In the genomic region with DNA sequence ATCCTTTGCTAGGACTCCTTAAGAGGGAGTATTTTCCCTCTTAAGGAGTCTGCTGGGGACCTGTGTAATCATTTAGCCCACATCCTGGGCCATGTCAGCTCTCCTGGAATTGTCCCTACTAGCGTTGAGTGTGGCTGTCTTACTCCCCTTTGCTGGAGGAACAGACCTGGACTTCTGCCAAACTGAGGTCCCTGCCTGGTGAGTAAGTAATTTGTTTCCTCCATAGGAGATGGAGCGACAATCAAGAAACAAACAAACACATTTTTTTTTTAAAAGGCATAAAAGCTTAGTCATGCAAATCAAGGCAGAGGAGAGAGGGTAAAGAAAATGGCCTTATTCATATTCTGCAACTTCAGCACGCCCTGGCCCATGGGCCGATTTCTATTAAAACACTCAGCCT, we compare ENCODE assay signal across 1 cellular context.
TF ChIP-seq lines count a peak whose summit lies in the region.

No MANE protein-coding gene starts in this region.

TF ChIP-seq in HepG2, 621 proteins besides CTCF, POLR2A, EP300 and RAD21 (continued from another document):
- TF ChIP-seq, protein P1, sequence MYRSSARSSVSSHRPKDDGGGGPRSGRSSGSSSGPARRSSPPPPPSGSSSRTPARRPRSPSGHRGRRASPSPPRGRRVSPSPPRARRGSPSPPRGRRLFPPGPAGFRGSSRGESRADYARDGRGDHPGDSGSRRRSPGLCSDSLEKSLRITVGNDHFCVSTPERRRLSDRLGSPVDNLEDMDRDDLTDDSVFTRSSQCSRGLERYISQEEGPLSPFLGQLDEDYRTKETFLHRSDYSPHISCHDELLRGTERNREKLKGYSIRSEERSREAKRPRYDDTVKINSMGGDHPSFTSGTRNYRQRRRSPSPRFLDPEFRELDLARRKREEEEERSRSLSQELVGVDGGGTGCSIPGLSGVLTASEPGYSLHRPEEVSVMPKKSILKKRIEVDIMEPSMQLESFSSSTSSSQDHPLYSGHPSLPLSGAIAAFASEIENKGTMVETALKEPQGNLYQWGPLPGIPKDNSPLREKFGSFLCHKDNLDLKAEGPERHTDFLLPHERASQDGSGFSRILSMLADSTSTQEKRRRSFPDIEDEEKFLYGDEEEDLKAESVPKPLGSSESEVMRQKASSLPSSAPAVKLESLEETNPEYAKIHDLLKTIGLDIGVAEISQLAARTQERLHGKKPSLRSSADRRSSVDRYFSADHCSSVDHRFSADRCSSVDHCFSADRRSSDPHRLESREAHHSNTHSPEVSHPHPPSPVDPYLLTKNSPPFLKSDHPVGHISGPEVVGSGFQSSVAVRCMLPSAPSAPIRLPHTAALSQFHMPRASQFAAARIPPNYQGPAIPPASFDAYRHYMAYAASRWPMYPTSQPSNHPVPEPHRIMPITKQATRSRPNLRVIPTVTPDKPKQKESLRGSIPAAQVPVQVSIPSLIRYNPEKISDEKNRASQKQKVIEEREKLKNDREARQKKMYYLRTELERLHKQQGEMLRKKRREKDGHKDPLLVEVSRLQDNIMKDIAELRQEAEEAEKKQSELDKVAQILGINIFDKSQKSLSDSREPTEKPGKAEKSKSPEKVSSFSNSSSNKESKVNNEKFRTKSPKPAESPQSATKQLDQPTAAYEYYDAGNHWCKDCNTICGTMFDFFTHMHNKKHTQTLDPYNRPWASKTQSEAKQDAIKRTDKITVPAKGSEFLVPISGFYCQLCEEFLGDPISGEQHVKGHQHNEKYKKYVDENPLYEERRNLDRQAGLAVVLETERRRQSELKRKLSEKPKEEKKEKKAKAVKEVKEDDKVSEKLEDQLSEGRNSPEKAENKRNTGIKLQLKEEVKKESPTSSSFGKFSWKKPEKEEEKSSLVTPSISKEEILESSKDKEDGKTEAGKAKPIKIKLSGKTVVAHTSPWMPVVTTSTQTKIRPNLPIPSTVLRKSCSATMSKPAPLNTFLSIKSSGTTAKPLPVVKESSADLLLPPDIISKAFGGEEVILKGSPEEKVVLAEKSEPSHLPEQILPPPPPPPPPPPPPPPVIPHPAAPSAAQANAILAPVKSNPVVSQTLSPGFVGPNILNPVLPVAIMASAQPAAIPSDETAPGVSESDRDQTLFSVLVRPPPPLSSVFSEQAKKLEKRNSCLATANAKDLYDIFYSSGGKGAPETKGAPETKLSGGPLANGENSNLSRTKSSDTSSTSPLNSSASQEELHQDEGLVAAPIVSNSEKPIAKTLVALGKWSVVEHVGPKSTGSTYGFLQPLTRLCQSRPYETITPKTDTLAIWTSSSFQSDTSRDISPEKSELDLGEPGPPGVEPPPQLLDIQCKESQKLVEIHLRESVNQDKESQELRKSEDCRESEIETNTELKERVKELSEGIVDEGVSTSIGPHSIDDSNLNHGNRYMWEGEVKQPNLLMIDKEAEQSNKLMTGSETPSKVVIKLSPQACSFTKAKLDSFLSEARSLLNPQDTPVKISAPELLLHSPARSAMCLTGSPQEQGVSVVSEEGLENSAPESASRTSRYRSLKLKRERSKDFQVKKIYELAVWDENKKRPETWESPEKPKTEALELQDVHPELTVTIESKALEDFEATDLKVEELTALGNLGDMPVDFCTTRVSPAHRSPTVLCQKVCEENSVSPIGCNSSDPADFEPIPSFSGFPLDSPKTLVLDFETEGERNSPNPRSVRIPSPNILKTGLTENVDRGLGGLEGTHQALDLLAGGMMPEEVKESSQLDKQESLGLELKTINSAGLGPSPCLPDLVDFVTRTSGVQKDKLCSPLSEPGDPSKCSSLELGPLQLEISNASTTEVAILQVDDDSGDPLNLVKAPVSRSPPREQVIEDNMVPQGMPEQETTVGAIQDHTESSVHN (CRISPR knock-in tag; IDR thresholded peaks at IDR 0.05) = no peak
- TF ChIP-seq, protein P2, sequence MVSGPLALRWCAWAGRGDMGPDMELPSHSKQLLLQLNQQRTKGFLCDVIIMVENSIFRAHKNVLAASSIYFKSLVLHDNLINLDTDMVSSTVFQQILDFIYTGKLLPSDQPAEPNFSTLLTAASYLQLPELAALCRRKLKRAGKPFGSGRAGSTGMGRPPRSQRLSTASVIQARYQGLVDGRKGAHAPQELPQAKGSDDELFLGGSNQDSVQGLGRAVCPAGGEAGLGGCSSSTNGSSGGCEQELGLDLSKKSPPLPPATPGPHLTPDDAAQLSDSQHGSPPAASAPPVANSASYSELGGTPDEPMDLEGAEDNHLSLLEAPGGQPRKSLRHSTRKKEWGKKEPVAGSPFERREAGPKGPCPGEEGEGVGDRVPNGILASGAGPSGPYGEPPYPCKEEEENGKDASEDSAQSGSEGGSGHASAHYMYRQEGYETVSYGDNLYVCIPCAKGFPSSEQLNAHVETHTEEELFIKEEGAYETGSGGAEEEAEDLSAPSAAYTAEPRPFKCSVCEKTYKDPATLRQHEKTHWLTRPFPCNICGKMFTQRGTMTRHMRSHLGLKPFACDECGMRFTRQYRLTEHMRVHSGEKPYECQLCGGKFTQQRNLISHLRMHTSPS (CRISPR knock-in tag; IDR thresholded peaks at IDR 0.05; ENCODE audit: low read depth) = no peak
- TF ChIP-seq SRSF1 (optimal IDR thresholded peaks at IDR 0.05; ENCODE audit: low read depth, low read length) (no peak), ZFP82 (CRISPR knock-in tag; IDR thresholded peaks at IDR 0.05; ENCODE audit: borderline replicate concordance) (no peak), ZNF598 (CRISPR knock-in tag; IDR thresholded peaks at IDR 0.05; ENCODE audit: borderline replicate concordance) (no peak), RFXAP (CRISPR knock-in tag; IDR thresholded peaks at IDR 0.05; ENCODE audit: borderline replicate concordance) (no peak), HOXA7 (CRISPR knock-in tag; IDR thresholded peaks at IDR 0.05) (no peak), ZNF546 (CRISPR knock-in tag; conservative IDR thresholded peaks at IDR 0.05) (no peak)
- TF ChIP-seq, protein P3, sequence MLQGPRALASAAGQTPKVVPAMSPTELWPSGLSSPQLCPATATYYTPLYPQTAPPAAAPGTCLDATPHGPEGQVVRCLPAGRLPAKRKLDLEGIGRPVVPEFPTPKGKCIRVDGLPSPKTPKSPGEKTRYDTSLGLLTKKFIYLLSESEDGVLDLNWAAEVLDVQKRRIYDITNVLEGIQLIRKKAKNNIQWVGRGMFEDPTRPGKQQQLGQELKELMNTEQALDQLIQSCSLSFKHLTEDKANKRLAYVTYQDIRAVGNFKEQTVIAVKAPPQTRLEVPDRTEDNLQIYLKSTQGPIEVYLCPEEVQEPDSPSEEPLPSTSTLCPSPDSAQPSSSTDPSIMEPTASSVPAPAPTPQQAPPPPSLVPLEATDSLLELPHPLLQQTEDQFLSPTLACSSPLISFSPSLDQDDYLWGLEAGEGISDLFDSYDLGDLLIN (CRISPR knock-in tag; IDR thresholded peaks at IDR 0.05; ENCODE audit: borderline replicate concordance) = no peak
